25 cellular contexts compared by ENCODE assay signal in the genomic region with DNA sequence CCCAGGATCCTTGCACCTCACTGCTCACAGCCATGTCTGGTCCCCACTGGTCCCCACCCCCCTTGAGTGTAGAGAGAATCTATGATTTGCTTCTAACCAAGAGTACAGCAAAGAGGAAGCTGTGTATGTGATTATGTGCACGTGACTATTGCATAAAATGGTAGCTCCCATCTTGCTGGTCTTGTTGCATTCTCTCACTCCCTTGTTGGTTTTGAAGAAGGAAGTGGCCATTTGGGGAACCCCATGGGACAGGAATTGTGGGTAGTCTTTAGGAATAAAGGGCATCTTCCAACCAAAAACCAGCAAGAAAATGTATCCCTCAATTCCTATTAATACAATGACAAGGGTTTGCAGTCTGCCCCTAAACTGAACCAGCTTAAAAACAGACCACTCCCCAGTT. TPM values are rescaled to one million over a fixed set of nuclear protein-coding genes. Genes with fewer than 3 reads are reported as not detected.
A peak's percentile ranks its signal among the peaks of the same experiment; 100 is the strongest.
DNase-seq lines count a peak whose midpoint lies in the region; ATAC-seq, FAIRE-seq and TF ChIP-seq lines count a peak whose summit lies in the region.
"Had no signal": no experiment of that assay in that cellular context is flagged by ENCODE, and none has a peak within 500 bp of the region (broad histone marks: within the 10 kb centered on the region; RNA-seq: fewer than 3 reads in every experiment).

No MANE protein-coding gene starts in this region.

- H3K36me3 ChIP-seq in BLaER1 treated with 17β-estradiol and CSF1 and Interleukin-3, amounts not matched to agents 10 nM and 100 nM = no peaks in the 10 kb centered on the region
- H3K36me3 ChIP-seq in GM12878 (ENCODE audit: control insufficient read depth in 2 of 2, insufficient read depth in 2 of 2, low read length in 1 of 2) = no peaks in the 10 kb centered on the region
- no peaks in the 10 kb centered on the region for H3K36me3 ChIP-seq in trophoblast cell (ENCODE audit: control insufficient read depth in 1 of 2, insufficient read depth in 2 of 2, low read length in 2 of 2)
- H3K36me3 ChIP-seq in transverse colon = no peaks in the 10 kb centered on the region
- H3K36me3 ChIP-seq: HAP-1 had no signal

- H3K9ac ChIP-seq in BLaER1 treated with 17β-estradiol and CSF1 and Interleukin-3, amounts not matched to agents 10 nM and 100 nM = no peak overlapping the region
- H3K9ac ChIP-seq in GM12878 (ENCODE audit: control insufficient read depth, insufficient read depth, low read length) = no peak overlapping the region
- H3K9ac ChIP-seq in trophoblast cell (ENCODE audit: low read length) = peak overlapping the region; percentile 43

- no peaks in the 10 kb centered on the region for H3K9me3 Mint-ChIP-seq in activated naive CD8-positive, alpha-beta T cell treated with anti-CD3 and anti-CD28 coated beads for 36 hours
- H3K9me3 Mint-ChIP-seq in nephron progenitor cell = peaks cover 12% of the 10 kb centered on the region
- H3K9me3 Mint-ChIP-seq: CD8-positive, alpha-beta T cell; GM23338 had no signal

- no peak overlapping the region for H3K23ac ChIP-seq in trophoblast cell (ENCODE audit: low read length)

- H3K4ac ChIP-seq in trophoblast cell (ENCODE audit: low read depth, low read length) = no peak overlapping the region

- H3K79me1 ChIP-seq in trophoblast cell (ENCODE audit: low read length) = no peaks in the 10 kb centered on the region

- no peak overlapping the region for H3K27ac Mint-ChIP-seq in activated naive CD8-positive, alpha-beta T cell treated with anti-CD3 and anti-CD28 coated beads for 36 hours
- no peak overlapping the region for H3K27ac Mint-ChIP-seq in nephron progenitor cell
- H3K27ac Mint-ChIP-seq: CD8-positive, alpha-beta T cell; GM23338 had no signal

- H4K20me1 ChIP-seq in BLaER1 treated with 17β-estradiol and CSF1 and Interleukin-3, amounts not matched to agents 10 nM and 100 nM = no peaks in the 10 kb centered on the region
- H4K20me1 ChIP-seq in GM12878 (ENCODE audit: control insufficient read depth, insufficient read depth) = no peaks in the 10 kb centered on the region

- H3K14ac ChIP-seq in trophoblast cell (ENCODE audit: low read length) = no peak overlapping the region

- DNase-seq in MV-4-11 (lab: John Stamatoyannopoulos, UW) (peak; percentile 40), GM12878 (ENCODE audit: low read depth, low spot score) (no peak), trophoblast cell (no peak), nephron progenitor cell (no peak), transverse colon (no peak)
- DNase-seq in activated naive CD8-positive, alpha-beta T cell treated with anti-CD3 and anti-CD28 coated beads for 36 hours = no peak
- DNase-seq: CD8-positive, alpha-beta T cell; DND-41; KBM-7; MM.1S; NCI-H1694; NCI-H2081; NCI-H2171; NCI-H526 had no signal

- H3K4me2 ChIP-seq in BLaER1 treated with 17β-estradiol and CSF1 and Interleukin-3, amounts not matched to agents 10 nM and 100 nM = peak overlapping the region; percentile 20 to 80 (median 49)
- H3K4me2 ChIP-seq in GM12878 (ENCODE audit: control insufficient read depth, insufficient read depth) (no peak overlapping the region), trophoblast cell (ENCODE audit: low read length) (no peak overlapping the region)
- H3K4me2 ChIP-seq: A549, GM23338 had no signal

- ATAC-seq in GM12878 = no peak
- ATAC-seq: A549; CD8-positive, alpha-beta T cell; GM23338; Panc1; SK-N-SH treated with all-trans-retinoic acid at 6 μM for 48 hours had no signal

- H2AK5ac ChIP-seq in trophoblast cell (ENCODE audit: low read length) = no peak overlapping the region

- H3K27me3 Mint-ChIP-seq in activated naive CD8-positive, alpha-beta T cell treated with anti-CD3 and anti-CD28 coated beads for 36 hours = peaks cover 8% of the 10 kb centered on the region
- H3K27me3 Mint-ChIP-seq in nephron progenitor cell (ENCODE audit: low read depth, poor library complexity) = peaks cover 23% of the 10 kb centered on the region

- peaks cover 0 to 9% (median 0%) of the 10 kb centered on the region in 11 experiments; a peak in 1 of 22 replicates for H3K27me3 ChIP-seq in BLaER1 treated with 17β-estradiol and CSF1 and Interleukin-3, amounts not matched to agents 10 nM and 100 nM
- H3K27me3 ChIP-seq in GM12878 (replicated peaks in 1 of 2; ENCODE audit: control insufficient read depth in 2 of 2, insufficient read depth in 2 of 2, low read length in 1 of 2) (no peaks in the 10 kb centered on the region; a peak in 1 of 4 replicates), trophoblast cell (ENCODE audit: insufficient read depth, low read length) (no peaks in the 10 kb centered on the region), transverse colon (no peaks in the 10 kb centered on the region)

- no peak overlapping the region for H2BK12ac ChIP-seq in trophoblast cell (ENCODE audit: low read length)

- H3K4me1 Mint-ChIP-seq in activated naive CD8-positive, alpha-beta T cell treated with anti-CD3 and anti-CD28 coated beads for 36 hours = no peaks in the 10 kb centered on the region
- H3K4me1 Mint-ChIP-seq in nephron progenitor cell = peaks cover 8% of the 10 kb centered on the region
- H3K4me1 Mint-ChIP-seq: GM23338 had no signal

- H4K8ac ChIP-seq in trophoblast cell (ENCODE audit: low read depth, low read length) = no peak overlapping the region

- no peak overlapping the region for H4K12ac ChIP-seq in trophoblast cell (ENCODE audit: low read depth, low read length)

- 0% methylated on average over 1 of the region's 1 CpG for WGBS in GM12878 (ENCODE audit: insufficient coverage, insufficient replicate concordance, low lambda C conversion rate, missing lambda C conversion rate)
- no CpG with 5 or more reads among the region's 1 CpG for WGBS in trophoblast cell (ENCODE audit: extremely low coverage, insufficient coverage, insufficient read length)
- WGBS in transverse colon (ENCODE audit: low coverage in 1 of 2), 2 donors = 45% methylated on average over 1 of the region's 1 CpG; no CpG with 5 or more reads in 1 of the 2 donors

- SMC1A ChIA-PET in GM12878 (lab: Charles Lee; ENCODE audit: uncharacterized antibody, unreplicated experiment) = no interaction called here

- H3K36me3 Mint-ChIP-seq in activated naive CD8-positive, alpha-beta T cell treated with anti-CD3 and anti-CD28 coated beads for 36 hours = no peaks in the 10 kb centered on the region
- H3K36me3 Mint-ChIP-seq in nephron progenitor cell (ENCODE audit: low read depth) = no peaks in the 10 kb centered on the region
- H3K36me3 Mint-ChIP-seq: CD8-positive, alpha-beta T cell had no signal

- peaks cover 10 to 38% (median 23%) of the 10 kb centered on the region in 11 experiments; a peak in 21 of 22 replicates for H3K9me3 ChIP-seq in BLaER1 treated with 17β-estradiol and CSF1 and Interleukin-3, amounts not matched to agents 10 nM and 100 nM (replicated peaks in 1 of 11)
- H3K9me3 ChIP-seq in GM12878 (replicated peaks; ENCODE audit: control insufficient read depth, insufficient read depth, low read length) = peaks cover 4% of the 10 kb centered on the region; the same call in 2 of the 3 replicates
- peaks cover 2% of the 10 kb centered on the region for H3K9me3 ChIP-seq in trophoblast cell (ENCODE audit: insufficient read depth, low read depth, low read length)
- no peaks in the 10 kb centered on the region for H3K9me3 ChIP-seq in transverse colon
- H3K9me3 ChIP-seq: A549, HAP-1 had no signal

- TF ChIP-seq CTCF in GM12878 (IDR thresholded peaks at IDR 0.05 in 2 of 3, conservative IDR thresholded peaks at IDR 0.05 in 1 of 3; ENCODE audit: control insufficient read depth in 2 of 3, extremely low read depth in 1 of 3, insufficient read depth in 1 of 3, low read depth in 3 of 3, low read length in 3 of 3) (no peak), nephron progenitor cell (IDR thresholded peaks at IDR 0.05) (no peak), transverse colon (IDR thresholded peaks at IDR 0.05) (no peak)

- CTCF ChIA-PET in GM12878 (lab: Yijun Ruan, JAX) = no interaction called here

- H3K18ac ChIP-seq in trophoblast cell (ENCODE audit: low read length) = no peak overlapping the region

- in situ Hi-C loops in GM12878 (cut with MboI) (no loop called here), transverse colon (cut with MboI; ENCODE audit: low pct_ligation_motif_present in 1 of 4, low pct_unique_long_range_greater_than_20kb in 1 of 4, low sequenced_read_pairs in 3 of 4) (no loop called here)

- H3K79me2 ChIP-seq in GM12878 (ENCODE audit: control insufficient read depth, insufficient read depth, low read length) (no peaks in the 10 kb centered on the region), trophoblast cell (ENCODE audit: control insufficient read depth, insufficient read depth, low read length, poor library complexity) (no peaks in the 10 kb centered on the region)

- no peak overlapping the region for H3K4me3 Mint-ChIP-seq in activated naive CD8-positive, alpha-beta T cell treated with anti-CD3 and anti-CD28 coated beads for 36 hours
- no peak overlapping the region for H3K4me3 Mint-ChIP-seq in nephron progenitor cell
- H3K4me3 Mint-ChIP-seq: CD8-positive, alpha-beta T cell; GM23338 had no signal

- peaks cover 8 to 22% (median 13%) of the 10 kb centered on the region in 10 experiments for H3K4me1 ChIP-seq in BLaER1 treated with 17β-estradiol and CSF1 and Interleukin-3, amounts not matched to agents 10 nM and 100 nM
- H3K4me1 ChIP-seq in GM12878 (ENCODE audit: control insufficient read depth, insufficient read depth, low read length) = no peaks in the 10 kb centered on the region; the same call in 1 of the 2 replicates
- no peaks in the 10 kb centered on the region for H3K4me1 ChIP-seq in trophoblast cell (ENCODE audit: control insufficient read depth in 1 of 2, insufficient read depth in 2 of 2, low read length in 2 of 2)
- H3K4me1 ChIP-seq in transverse colon = no peaks in the 10 kb centered on the region
- H3K4me1 ChIP-seq: A549, HAP-1 had no signal

- H3K27ac ChIP-seq in BLaER1 treated with 17β-estradiol and CSF1 and Interleukin-3, amounts not matched to agents 10 nM and 100 nM = no peak overlapping the region
- H3K27ac ChIP-seq in GM12878 (ENCODE audit: control insufficient read depth, insufficient read depth) (no peak overlapping the region), trophoblast cell (ENCODE audit: low read depth, low read length) (no peak overlapping the region), transverse colon (no peak overlapping the region)
- H3K27ac ChIP-seq: A549, HL-60 had no signal

- TF ChIP-seq POLR2A in GM12878 (IDR thresholded peaks at IDR 0.05; ENCODE audit: low read depth, low read length) = no peak
- no peak for TF ChIP-seq POLR2A in transverse colon (IDR thresholded peaks at IDR 0.05)

- TF ChIP-seq RAD21 in GM12878 (IDR thresholded peaks at IDR 0.05; ENCODE audit: insufficient read depth, low read depth, low read length) = no peak

- BruUV-seq in GM12878 (replicated peaks; lab: Mats Ljungman, UMichigan) = no TSS peak

- no peak for TF ChIP-seq EP300 in GM12878 (IDR thresholded peaks at IDR 0.05; ENCODE audit: borderline replicate concordance in 1 of 2, control insufficient read depth in 1 of 2, low read depth in 2 of 2, low read length in 2 of 2)
- TF ChIP-seq EP300 in transverse colon (IDR thresholded peaks at IDR 0.05; ENCODE audit: low read depth) = no peak

- RAD21 ChIA-PET in GM12878 (lab: Charles Lee; ENCODE audit: unreplicated experiment) = no interaction called here

- H4K91ac ChIP-seq in trophoblast cell (ENCODE audit: low read depth, low read length) = no peak overlapping the region

- no peak for FAIRE-seq in GM12878 (lab: Jason Lieb, UNC)
- FAIRE-seq: A549, GM18507 had no signal

- H2BK5ac ChIP-seq in trophoblast cell (ENCODE audit: low read depth, low read length, poor library complexity) = no peak overlapping the region

- H2BK120ac ChIP-seq in trophoblast cell (ENCODE audit: insufficient read depth, low read length, poor library complexity) = no peak overlapping the region

- peak overlapping the region; percentile 15; the same call in 1 of the 2 replicates for H2AFZ ChIP-seq in GM12878 (ENCODE audit: control insufficient read depth, low read depth, low read length)
- H2AFZ ChIP-seq in trophoblast cell (ENCODE audit: insufficient read depth, low read length, poor library complexity) = no peak overlapping the region
- H2AFZ ChIP-seq: GM23338 had no signal

- POLR2A ChIA-PET in GM12878 (lab: Charles Lee) = no interaction called here

- H3K4me3 ChIP-seq in BLaER1 treated with 17β-estradiol and CSF1 and Interleukin-3, amounts not matched to agents 10 nM and 100 nM = no peak overlapping the region
- H3K4me3 ChIP-seq in GM12878 (no peak overlapping the region), trophoblast cell (ENCODE audit: low read depth, low read length) (no peak overlapping the region), transverse colon (no peak overlapping the region)
- H3K4me3 ChIP-seq: A549, GM23338, HAP-1 had no signal

- intact Hi-C loops in GM12878 (cut with micrococcal nuclease; ENCODE audit: unreplicated experiment) = no loop called here
- intact Hi-C loops in transverse colon (cut with DNase I; ENCODE audit: low total_unique reads) = no loop called here

RNA-seq across cellular contexts. Expression of a gene that starts 5.2 kb away (rescaled TPM):
- total RNA-seq in GM12878 (2013; cell fraction: nucleolus; rRNA removed) = not detected in 2 replicates
- total RNA-seq in GM12878 (2014; rRNA removed) (not detected in 2 replicates), GM12878 (2014; rRNA removed; fragmentation: Illumina TruSeq; extraction: Trizol) (not detected in 2 replicates), GM12878 (2021) (not detected in 2 replicates), transverse colon (not detected)
- polyA plus RNA-seq in GM12878 (2011; ENCODE audit: low read depth) = not detected
- polyA plus RNA-seq in GM12878 (2011; rRNA removed) (not detected in 2 replicates), GM12878 (2014; fragmentation: Illumina TruSeq; extraction: Trizol) (not detected in 2 replicates), GM12878 (2014; fragmentation: Nextera tagmentation; extraction: Ambion mirVana) (not detected), GM12878 (2014; rRNA removed) (not detected in 2 replicates), GM12878 (2016; fragmentation: Nextera tagmentation; extraction: Ambion mirVana) (not detected)
- not detected in 2 replicates for polyA plus RNA-seq in GM12878 (2011; cell fraction: cytosol; rRNA removed)
- not detected in 2 replicates for polyA plus RNA-seq in GM12878 (2011; cell fraction: nucleus; rRNA removed)
- polyA plus RNA-seq in GM12878 (2012) = not detected in 2 replicates
- not detected in 2 replicates for polyA minus RNA-seq in GM12878 (2011; rRNA and poly(A)+ RNA removed)
- not detected in 2 replicates for polyA minus RNA-seq in GM12878 (2011; cell fraction: cytosol; rRNA and poly(A)+ RNA removed)
- not detected in 2 replicates for polyA minus RNA-seq in GM12878 (2011; cell fraction: nucleus; rRNA and poly(A)+ RNA removed)
- polyA plus RNA-seq in trophoblast cell (2013) = not detected in 2 replicates
- total RNA-seq in activated naive CD8-positive, alpha-beta T cell treated with anti-CD3 and anti-CD28 coated beads for 36 hours = not detected
- total RNA-seq: CD8-positive, alpha-beta T cell; G401; GM23338; HT-29 had no signal
- polyA plus RNA-seq: A549, BJ, GM23338 had no signal

RNA-seq across cellular contexts. Expression of a gene that starts 42.3 kb away (rescaled TPM):
- not detected in 2 replicates for total RNA-seq in GM12878 (2013; cell fraction: nucleolus; rRNA removed)
- total RNA-seq in GM12878 (2014; rRNA removed) = not detected in 2 replicates
- total RNA-seq in GM12878 (2014; rRNA removed; fragmentation: Illumina TruSeq; extraction: Trizol) = not detected in 2 replicates
- 0.08 TPM in 1 of 2 replicates, not detected in the other for total RNA-seq in GM12878 (2021)
- not detected for polyA plus RNA-seq in GM12878 (2011; ENCODE audit: low read depth)
- not detected in 2 replicates for polyA plus RNA-seq in GM12878 (2011; rRNA removed)
- polyA plus RNA-seq in GM12878 (2011; cell fraction: cytosol; rRNA removed) = not detected in 2 replicates
- polyA plus RNA-seq in GM12878 (2011; cell fraction: nucleus; rRNA removed) = not detected in 2 replicates
- polyA plus RNA-seq in GM12878 (2012) = not detected in 2 replicates
- not detected in 2 replicates for polyA plus RNA-seq in GM12878 (2014; fragmentation: Illumina TruSeq; extraction: Trizol)
- polyA plus RNA-seq in GM12878 (2014; fragmentation: Nextera tagmentation; extraction: Ambion mirVana) = not detected
- not detected in 2 replicates for polyA plus RNA-seq in GM12878 (2014; rRNA removed)
- polyA plus RNA-seq in GM12878 (2016; fragmentation: Nextera tagmentation; extraction: Ambion mirVana) = not detected
- not detected in 2 replicates for polyA minus RNA-seq in GM12878 (2011; rRNA and poly(A)+ RNA removed)
- not detected in 2 replicates for polyA minus RNA-seq in GM12878 (2011; cell fraction: cytosol; rRNA and poly(A)+ RNA removed)
- polyA minus RNA-seq in GM12878 (2011; cell fraction: nucleus; rRNA and poly(A)+ RNA removed) = not detected in 2 replicates
- polyA plus RNA-seq in trophoblast cell (2013) = not detected in 2 replicates
- total RNA-seq in activated naive CD8-positive, alpha-beta T cell treated with anti-CD3 and anti-CD28 coated beads for 36 hours = not detected
- 10 to 100 TPM in 1 of 4 donors, under 1 TPM in 1, not detected in 2; 0.41 to 13.8 TPM for total RNA-seq in transverse colon
- total RNA-seq: G401, GM23338, HT-29 had no signal
- polyA plus RNA-seq: A549, BJ, GM23338 had no signal

Comparison
In these comparisons a context has a peak if more than half of its experiments do, and no peak if none do; other contexts are left out.
1. H3K4me2 ChIP-seq: peak in BLaER1 treated with 17β-estradiol and CSF1 and Interleukin-3, amounts not matched to agents 10 nM and 100 nM (11 of 11); none in GM12878 (single experiment) and trophoblast cell (single experiment).